Comparison of ENCODE assay signal across 8 cellular contexts in genomic region chrX:48801281-48802088, GRCh38. TPM values are rescaled to one million over a fixed set of nuclear protein-coding genes. Genes with fewer than 3 reads are reported as not detected.
DNase-seq lines count a peak whose midpoint lies in the region; TF ChIP-seq lines count a peak whose summit lies in the region.

TSS of gene HDAC6 (plus strand) at chrX:48802067. CDS start at chrX:48802693, 626 bp downstream.

- H3K4me3 ChIP-seq in effector memory CD4-positive, alpha-beta T cell (ENCODE audit: insufficient read depth, low read depth, low read length, poor library complexity, severe bottlenecking) = peak within 1 kb of the TSS; percentile 86

- H3K36me3 ChIP-seq in effector memory CD4-positive, alpha-beta T cell (ENCODE audit: control insufficient read depth, insufficient read depth, low read length) = no peaks in the 10 kb centered on the region

- no peak for TF ChIP-seq CTCF in GM20000 (IDR thresholded peaks at IDR 0.05; ENCODE audit: extremely low read depth, missing control alignments)

- no peaks in the 10 kb centered on the region for H3K4me1 ChIP-seq in effector memory CD4-positive, alpha-beta T cell (ENCODE audit: control insufficient read depth, insufficient read depth, low read length, poor library complexity, severe bottlenecking)

- peak within 1 kb of the TSS; percentile 91 for H3K27ac ChIP-seq in effector memory CD4-positive, alpha-beta T cell (ENCODE audit: insufficient read depth, low read length, poor library complexity, severe bottlenecking)

- peak; percentile 99 for DNase-seq in CMK (ENCODE audit: low read depth)
- peak; percentile 90 for DNase-seq in GM20000 (ENCODE audit: low spot score)
- peak; percentile 98 for DNase-seq in HT-29 (ENCODE audit: low spot score)
- peak; percentile 95 to 96 for DNase-seq in NOMO-1 (lab: John Stamatoyannopoulos, UW; ENCODE audit: unreplicated experiment in 2 of 2)
- peak; percentile 84 to 90 for DNase-seq in activated CD8-positive, alpha-beta memory T cell treated with anti-CD3 and anti-CD28 coated beads for 4 hours (ENCODE audit: low read depth in 2 of 2)
- peak; percentile 91 to 95 (median 93) for DNase-seq in effector memory CD4-positive, alpha-beta T cell
- peak; percentile 98 for DNase-seq in medulla oblongata (ENCODE audit: extremely low spot score)
- DNase-seq in stimulated activated CD8-positive, alpha-beta memory T cell treated with anti-CD3 and anti-CD28 coated beads, Interleukin-12 subunit alpha, Interleukin-12 subunit beta, amount 100 ng/mL, for 1 hour (ENCODE audit: low read depth) = peak; percentile 85

- no peaks in the 10 kb centered on the region for H3K9me3 ChIP-seq in effector memory CD4-positive, alpha-beta T cell (ENCODE audit: control insufficient read depth, low read length)

- no peaks in the 10 kb centered on the region for H3K27me3 ChIP-seq in effector memory CD4-positive, alpha-beta T cell (replicated peaks; ENCODE audit: control insufficient read depth, insufficient read depth, low read length, poor library complexity, severe bottlenecking)

RNA-seq across cellular contexts. Expression of gene HDAC6, which starts in this region (rescaled TPM):
- total RNA-seq in HT-29 (2014; rRNA removed; shearing (Covaris generic)) = 60.6 and 65.2 TPM in 2 replicates

Comparison
In these comparisons a context has a peak if more than half of its experiments do, and no peak if none do; other contexts are left out.
1. Peak in every context shown above with its lines: DNase-seq, H3K4me3 ChIP-seq and H3K27ac ChIP-seq.